In the genomic region with DNA sequence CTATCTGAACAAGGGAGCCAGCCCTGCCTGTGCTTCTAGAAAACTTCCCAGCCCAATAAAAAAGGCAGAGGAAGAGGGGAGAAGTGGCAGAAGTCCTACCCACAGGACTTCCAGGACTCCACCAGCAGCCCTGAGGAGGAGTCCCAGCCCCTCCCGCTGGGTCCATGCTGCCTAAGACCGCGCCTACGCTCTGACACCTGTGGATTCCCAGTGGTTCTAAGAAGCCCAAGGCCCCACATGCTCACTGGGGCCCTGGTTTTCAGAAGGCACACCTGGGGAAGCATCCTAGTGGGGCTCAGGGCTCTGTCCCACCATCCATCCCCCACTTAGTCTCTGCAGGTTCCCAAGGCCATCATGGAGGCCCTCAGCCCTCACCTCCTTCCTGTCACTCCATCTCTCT, we compare ENCODE assay signal across 16 cellular contexts. TPM values are rescaled to one million over a fixed set of nuclear protein-coding genes. Genes with fewer than 3 reads are reported as not detected.
DNase-seq lines count a peak whose midpoint lies in the region; ATAC-seq and TF ChIP-seq lines count a peak whose summit lies in the region.
"Had no signal": no experiment of that assay in that cellular context is flagged by ENCODE, and none has a peak within 500 bp of the region (broad histone marks: within the 10 kb centered on the region; RNA-seq: fewer than 3 reads in every experiment).

No MANE protein-coding gene starts in this region.

- TF ChIP-seq CTCF in HFFc6 (IDR thresholded peaks at IDR 0.05) (no peak), right lobe of liver (IDR thresholded peaks at IDR 0.05) (no peak), thoracic aorta (IDR thresholded peaks at IDR 0.05) (no peak)

- no peak for ATAC-seq in activated naive CD8-positive, alpha-beta T cell treated with anti-CD3 and anti-CD28 coated beads, Interleukin-2, amount 10 ng/mL, durations not matched to agents 7 days and 5 days (ENCODE audit: low read depth)
- ATAC-seq in right lobe of liver = no peak
- ATAC-seq in thoracic aorta (ENCODE audit: insufficient number of reproducible peaks, low FRiP score, low read depth) = no peak

- POLR2A ChIA-PET in activated naive CD8-positive, alpha-beta T cell treated with anti-CD3 and anti-CD28 coated beads, Interleukin-2, amount 10 ng/mL, durations not matched to agents 7 days and 5 days (lab: Charles Lee) = interaction anchor here (1.2 to 1.5 kb wide), 2 partner anchors 23 to 31 kb away, joined by 3 read pairs; no protein-coding TSS in a partner anchor

- no peaks in the 10 kb centered on the region for H3K27me3 ChIP-seq in right lobe of liver
- H3K27me3 ChIP-seq in thoracic aorta (replicated peaks; ENCODE audit: insufficient read depth) = no peaks in the 10 kb centered on the region

- peaks cover 13% of the 10 kb centered on the region for H3K27me3 Mint-ChIP-seq in HFFc6 (ENCODE audit: insufficient read depth)
- H3K27me3 Mint-ChIP-seq in activated naive CD8-positive, alpha-beta T cell treated with anti-CD3 and anti-CD28 coated beads, Interleukin-2, amount 10 ng/mL, durations not matched to agents 7 days and 5 days = no peaks in the 10 kb centered on the region
- H3K27me3 Mint-ChIP-seq: progenitor cell of endocrine pancreas had no signal

- no peaks in the 10 kb centered on the region for H3K9me3 Mint-ChIP-seq in HFFc6
- no peaks in the 10 kb centered on the region for H3K9me3 Mint-ChIP-seq in activated naive CD8-positive, alpha-beta T cell treated with anti-CD3 and anti-CD28 coated beads, Interleukin-2, amount 10 ng/mL, durations not matched to agents 7 days and 5 days

- peaks cover 0 to 47% (median 12%) of the 10 kb centered on the region in 4 donors for H3K4me1 ChIP-seq in right lobe of liver
- peaks cover 74 to 97% of the 10 kb centered on the region in 2 donors for H3K4me1 ChIP-seq in thoracic aorta (ENCODE audit: control insufficient read depth in 1 of 2, low read depth in 2 of 2)

- peaks cover 98% of the 10 kb centered on the region for H3K4me1 Mint-ChIP-seq in HFFc6 (ENCODE audit: low read depth)
- H3K4me1 Mint-ChIP-seq in activated naive CD8-positive, alpha-beta T cell treated with anti-CD3 and anti-CD28 coated beads, Interleukin-2, amount 10 ng/mL, durations not matched to agents 7 days and 5 days = peaks cover 52% of the 10 kb centered on the region

- WGBS in right lobe of liver (ENCODE audit: insufficient coverage, low coverage, low lambda C conversion rate, missing lambda C conversion rate) = no CpG with 5 or more reads among the region's 4 CpGs

- H3K36me3 ChIP-seq in right lobe of liver (no peaks in the 10 kb centered on the region), thoracic aorta (no peaks in the 10 kb centered on the region)

- peak overlapping the region; percentile 90 for H3K27ac Mint-ChIP-seq in HFFc6
- H3K27ac Mint-ChIP-seq in activated naive CD8-positive, alpha-beta T cell treated with anti-CD3 and anti-CD28 coated beads, Interleukin-2, amount 10 ng/mL, durations not matched to agents 7 days and 5 days = peak overlapping the region; percentile 5
- H3K27ac Mint-ChIP-seq: progenitor cell of endocrine pancreas had no signal

- DNase-seq in HFFc6 (no peak), right lobe of liver (no peak), thoracic aorta (ENCODE audit: low spot score) (no peak), NCI-H345 treated with DMSO at 0.1 percent for 48 hours (lab: John Stamatoyannopoulos, UW; ENCODE audit: unreplicated experiment) (no peak), NCI-H1092 treated with DMSO at 0.1 percent for 48 hours (lab: John Stamatoyannopoulos, UW) (no peak), ecto neural progenitor cell (ENCODE audit: low spot score) (no peak)
- no peak for DNase-seq in activated naive CD8-positive, alpha-beta T cell treated with anti-CD3 and anti-CD28 coated beads, Interleukin-2, amount 10 ng/mL, durations not matched to agents 7 days and 5 days
- DNase-seq: activated CD4-positive, alpha-beta T cell treated with anti-CD3 and anti-CD28 coated beads for 4 hours; Caco-2; HCEC 1CT; hypothalamus; NCI-H1048; NCI-H446; stimulated activated CD4-positive, alpha-beta T cell treated with anti-CD3 and anti-CD28 coated beads, Interleukin-4, amount 100 ng/mL, for 4 hours; stimulated activated naive CD4-positive, alpha-beta T cell treated with Interleukin-2 at 50 U/mL for 16 hours had no signal

- H3K4me3 ChIP-seq in right lobe of liver (no peak overlapping the region), thoracic aorta (peak overlapping the region; percentile 51)

- no peak for TF ChIP-seq POLR2A in right lobe of liver (IDR thresholded peaks at IDR 0.05)

- no peak overlapping the region; the same call in 1 of the 2 replicates for H3K4me3 Mint-ChIP-seq in HFFc6
- H3K4me3 Mint-ChIP-seq in activated naive CD8-positive, alpha-beta T cell treated with anti-CD3 and anti-CD28 coated beads, Interleukin-2, amount 10 ng/mL, durations not matched to agents 7 days and 5 days = no peak overlapping the region

- peaks cover 46% of the 10 kb centered on the region for H3K36me3 Mint-ChIP-seq in HFFc6 (ENCODE audit: low read depth)
- no peaks in the 10 kb centered on the region for H3K36me3 Mint-ChIP-seq in activated naive CD8-positive, alpha-beta T cell treated with anti-CD3 and anti-CD28 coated beads, Interleukin-2, amount 10 ng/mL, durations not matched to agents 7 days and 5 days

- intact Hi-C loops in right lobe of liver (cut with DNase I) = no loop called here

- H3K27ac ChIP-seq in right lobe of liver (peak overlapping the region; percentile 33 to 50 (median 49)), thoracic aorta (peak overlapping the region; percentile 94 to 97)

- no peaks in the 10 kb centered on the region for H3K9me3 ChIP-seq in right lobe of liver
- H3K9me3 ChIP-seq in thoracic aorta = no peaks in the 10 kb centered on the region
- H3K9me3 ChIP-seq: Caco-2 had no signal

RNA-seq across cellular contexts. Expression of a gene that starts 32.7 kb away (rescaled TPM):
- 100 to 1,000 TPM; 749 to 847 (median 825) TPM for total RNA-seq in HFFc6 (2021; fragmentation: NEBNext Ultra II Directional; extraction: Animal tissue kit (Norgen Biotek cat#: 25700))
- total RNA-seq in activated naive CD8-positive, alpha-beta T cell treated with anti-CD3 and anti-CD28 coated beads, Interleukin-2, amount 10 ng/mL, durations not matched to agents 7 days and 5 days = 10 to 100 TPM; 63.8 to 71.5 TPM
- total RNA-seq in right lobe of liver = 100 to 1,000 TPM in 3 of 6 experiments, 10 to 100 TPM in 3; 53.1 to 145 (median 100) TPM
- total RNA-seq in thoracic aorta = 1,000 to 10,000 TPM; 1,201 to 1,291 TPM

Comparison
In these comparisons a context has a peak if more than half of its experiments do, and no peak if none do; other contexts are left out.
1. RNA of a gene that starts 32.7 kb away (total RNA-seq): 1,201 to 1,291 TPM in thoracic aorta and 749 to 847 TPM in HFFc6; 53.1 to 145 TPM in right lobe of liver and 63.8 to 71.5 TPM in activated naive CD8-positive, alpha-beta T cell treated with anti-CD3 and anti-CD28 coated beads, Interleukin-2, amount 10 ng/mL, durations not matched to agents 7 days and 5 days; every median in the first group is over 4 times any median in the second.